In the genomic region with DNA sequence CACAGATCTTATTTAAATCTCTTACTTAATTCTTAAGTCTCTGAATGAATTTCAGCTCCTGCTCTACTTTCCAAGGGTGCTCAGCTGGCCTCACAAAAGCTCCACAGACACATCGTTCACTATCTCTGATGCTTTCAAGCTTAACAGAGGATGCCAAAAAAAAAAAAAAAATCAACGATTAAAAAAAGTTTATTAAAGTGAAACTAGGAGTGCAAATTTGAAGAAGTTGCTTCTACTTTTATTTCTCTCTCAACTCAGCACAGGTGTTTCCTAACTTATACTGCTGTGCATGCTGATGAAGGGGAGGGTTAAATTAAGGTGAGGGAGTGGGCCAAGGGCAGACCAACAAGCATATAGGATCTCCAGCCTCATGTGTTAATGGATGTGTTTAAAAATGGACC, we compare ENCODE assay signal across 9 cellular contexts.
DNase-seq lines count a peak whose midpoint lies in the region; ATAC-seq and TF ChIP-seq lines count a peak whose summit lies in the region.
"Had no signal": no experiment of that assay in that cellular context is flagged by ENCODE, and none has a peak within 500 bp of the region (broad histone marks: within the 10 kb centered on the region; RNA-seq: fewer than 3 reads in every experiment).

No MANE protein-coding gene starts in this region.

- no peak overlapping the region for H3K4me3 Mint-ChIP-seq in T-helper 2 cell treated with Interferon-gamma antibody and Interleukin-4, amounts not matched to agents 5 μg/mL and 100 μg/mL, for 36 hours
- no peak overlapping the region for H3K4me3 Mint-ChIP-seq in activated naive CD8-positive, alpha-beta T cell treated with anti-CD3 and anti-CD28 coated beads, Interleukin-2, amount 50 U/mL, for 24 hours
- no peak overlapping the region for H3K4me3 Mint-ChIP-seq in stimulated activated effector memory CD8-positive, alpha-beta T cell treated with anti-CD3 and anti-CD28 coated beads, Interleukin-12 subunit alpha, Interleukin-12 subunit beta, amount 100 ng/mL, for 72 hours

- DNase-seq in NCI-H526 treated with DMSO at 0.1 percent for 48 hours (lab: John Stamatoyannopoulos, UW) (peak; percentile 84), heart right ventricle (no peak), substantia nigra (lab: John Stamatoyannopoulos, UW) (peak in 2 of 49 donors; percentile 4 to 7), NCI-H2081 treated with DMSO at 0.1 percent for 48 hours (lab: John Stamatoyannopoulos, UW) (no peak)
- DNase-seq in T-helper 2 cell treated with Interferon-gamma antibody and Interleukin-4, amounts not matched to agents 5 μg/mL and 100 μg/mL, for 36 hours (ENCODE audit: low spot score), result no peak
- DNase-seq in activated naive CD8-positive, alpha-beta T cell treated with anti-CD3 and anti-CD28 coated beads, Interleukin-2, amount 50 U/mL, for 24 hours, result no peak
- no peak for DNase-seq in stimulated activated effector memory CD8-positive, alpha-beta T cell treated with anti-CD3 and anti-CD28 coated beads, Interleukin-12 subunit alpha, Interleukin-12 subunit beta, amount 100 ng/mL, for 72 hours (ENCODE audit: low spot score in 2 of 2)
- DNase-seq: MV-4-11 had no signal

- no peaks in the 10 kb centered on the region for H3K36me3 ChIP-seq in heart right ventricle

- peak overlapping the region in 8 of 10 donors; percentile 14 to 48 (median 35) for H3K4me3 ChIP-seq in heart right ventricle

- peaks cover 0 to 83% (median 62%) of the 10 kb centered on the region in 9 donors for H3K4me1 ChIP-seq in heart right ventricle

- no peaks in the 10 kb centered on the region for H3K36me3 Mint-ChIP-seq in T-helper 2 cell treated with Interferon-gamma antibody and Interleukin-4, amounts not matched to agents 5 μg/mL and 100 μg/mL, for 36 hours (ENCODE audit: low read depth)
- H3K36me3 Mint-ChIP-seq in activated naive CD8-positive, alpha-beta T cell treated with anti-CD3 and anti-CD28 coated beads, Interleukin-2, amount 50 U/mL, for 24 hours (ENCODE audit: low read depth), result no peaks in the 10 kb centered on the region
- H3K36me3 Mint-ChIP-seq in stimulated activated effector memory CD8-positive, alpha-beta T cell treated with anti-CD3 and anti-CD28 coated beads, Interleukin-12 subunit alpha, Interleukin-12 subunit beta, amount 100 ng/mL, for 72 hours, result no peaks in the 10 kb centered on the region

- intact Hi-C loops in heart right ventricle (cut with DNase I), result loop anchor here in 2 of 10 donors (5.0 kb wide), 2 partner anchors 34 to 171 kb away; no protein-coding TSS in a partner anchor

- H3K27me3 Mint-ChIP-seq in T-helper 2 cell treated with Interferon-gamma antibody and Interleukin-4, amounts not matched to agents 5 μg/mL and 100 μg/mL, for 36 hours (ENCODE audit: low read depth), result peaks cover 8% of the 10 kb centered on the region
- H3K27me3 Mint-ChIP-seq in activated naive CD8-positive, alpha-beta T cell treated with anti-CD3 and anti-CD28 coated beads, Interleukin-2, amount 50 U/mL, for 24 hours, result no peaks in the 10 kb centered on the region

- H3K27ac Mint-ChIP-seq in T-helper 2 cell treated with Interferon-gamma antibody and Interleukin-4, amounts not matched to agents 5 μg/mL and 100 μg/mL, for 36 hours, result no peak overlapping the region
- no peak overlapping the region for H3K27ac Mint-ChIP-seq in activated naive CD8-positive, alpha-beta T cell treated with anti-CD3 and anti-CD28 coated beads, Interleukin-2, amount 50 U/mL, for 24 hours
- no peak overlapping the region for H3K27ac Mint-ChIP-seq in stimulated activated effector memory CD8-positive, alpha-beta T cell treated with anti-CD3 and anti-CD28 coated beads, Interleukin-12 subunit alpha, Interleukin-12 subunit beta, amount 100 ng/mL, for 72 hours

- H3K4me1 Mint-ChIP-seq in T-helper 2 cell treated with Interferon-gamma antibody and Interleukin-4, amounts not matched to agents 5 μg/mL and 100 μg/mL, for 36 hours (ENCODE audit: low read depth), result no peaks in the 10 kb centered on the region
- peaks cover 14% of the 10 kb centered on the region for H3K4me1 Mint-ChIP-seq in activated naive CD8-positive, alpha-beta T cell treated with anti-CD3 and anti-CD28 coated beads, Interleukin-2, amount 50 U/mL, for 24 hours
- H3K4me1 Mint-ChIP-seq in stimulated activated effector memory CD8-positive, alpha-beta T cell treated with anti-CD3 and anti-CD28 coated beads, Interleukin-12 subunit alpha, Interleukin-12 subunit beta, amount 100 ng/mL, for 72 hours, result no peaks in the 10 kb centered on the region

- no peaks in the 10 kb centered on the region for H3K9me3 Mint-ChIP-seq in T-helper 2 cell treated with Interferon-gamma antibody and Interleukin-4, amounts not matched to agents 5 μg/mL and 100 μg/mL, for 36 hours
- H3K9me3 Mint-ChIP-seq in activated naive CD8-positive, alpha-beta T cell treated with anti-CD3 and anti-CD28 coated beads, Interleukin-2, amount 50 U/mL, for 24 hours, result no peaks in the 10 kb centered on the region
- H3K9me3 Mint-ChIP-seq in stimulated activated effector memory CD8-positive, alpha-beta T cell treated with anti-CD3 and anti-CD28 coated beads, Interleukin-12 subunit alpha, Interleukin-12 subunit beta, amount 100 ng/mL, for 72 hours, result no peaks in the 10 kb centered on the region

- 3 to 6% methylated on average over 2 of the region's 2 CpGs for WGBS in heart right ventricle, 2 donors

- ATAC-seq in GM19463 (IDR thresholded peaks at IDR 0.05; ENCODE audit: unreplicated experiment) (peak; percentile 27), heart right ventricle (peak in 3 of 8 donors; percentile 13 to 32 (median 27))
- no peak for ATAC-seq in activated naive CD8-positive, alpha-beta T cell treated with anti-CD3 and anti-CD28 coated beads, Interleukin-2, amount 50 U/mL, for 24 hours
- ATAC-seq in stimulated activated effector memory CD8-positive, alpha-beta T cell treated with anti-CD3 and anti-CD28 coated beads, Interleukin-12 subunit alpha, Interleukin-12 subunit beta, amount 100 ng/mL, for 72 hours, result no peak

- H3K9me3 ChIP-seq in heart right ventricle, result no peaks in the 10 kb centered on the region

- H3K27ac ChIP-seq in heart right ventricle, result peak overlapping the region; percentile 46 to 89 (median 75)
- H3K27ac ChIP-seq in substantia nigra (ENCODE audit: low read depth, low read length, poor library complexity, severe bottlenecking), result peak overlapping the region; percentile 82

- H3K27me3 ChIP-seq in heart right ventricle, result no peaks in the 10 kb centered on the region

- TF ChIP-seq CTCF in heart right ventricle (IDR thresholded peaks at IDR 0.05), result no peak
